ENCODE assay signal across 24 cellular contexts in genomic region chr7:158557441-158557755, GRCh38. TPM values are rescaled to one million over a fixed set of nuclear protein-coding genes. Genes with fewer than 3 reads are reported as not detected.
DNase-seq lines count a peak whose midpoint lies in the region; ATAC-seq and TF ChIP-seq lines count a peak whose summit lies in the region.
"Had no signal": no experiment of that assay in that cellular context is flagged by ENCODE, and none has a peak within 500 bp of the region (broad histone marks: within the 10 kb centered on the region; RNA-seq: fewer than 3 reads in every experiment).

No MANE protein-coding gene starts in this region.

- H3K9me3 ChIP-seq in osteoblast (ENCODE audit: low read depth, low read length) (no peaks in the 10 kb centered on the region), upper lobe of right lung (no peaks in the 10 kb centered on the region), tibial nerve (no peaks in the 10 kb centered on the region)
- H3K9me3 ChIP-seq: A549 had no signal

- WGBS in tibial nerve, 2 donors: 94 to 97% methylated on average over 9 of the region's 9 CpGs

- TF ChIP-seq CTCF in osteoblast (IDR thresholded peaks at IDR 0.05; ENCODE audit: extremely low read depth, low read depth, low read length) (no peak), upper lobe of right lung (IDR thresholded peaks at IDR 0.05) (no peak), tibial nerve (IDR thresholded peaks at IDR 0.05) (no peak)

- no peak overlapping the region for H3K27ac ChIP-seq in osteoblast (ENCODE audit: low read depth, low read length)
- no peak overlapping the region for H3K27ac ChIP-seq in upper lobe of right lung
- H3K27ac ChIP-seq in tibial nerve: no peak overlapping the region
- H3K27ac ChIP-seq: 22Rv1; A549; BLaER1 treated with 17β-estradiol and CSF1 and Interleukin-3, amounts not matched to agents 10 nM and 100 nM; C4-2B had no signal

- TF ChIP-seq POLR2A in tibial nerve (IDR thresholded peaks at IDR 0.05): no peak

- TF ChIP-seq EP300 in tibial nerve (IDR thresholded peaks at IDR 0.05): no peak

- ATAC-seq in upper lobe of right lung: no peak
- ATAC-seq: A549; CD8-positive, alpha-beta T cell; GM12878 had no signal

- no peak overlapping the region for H2AFZ ChIP-seq in osteoblast (ENCODE audit: low read length)

- DNase-seq in activated effector memory CD4-positive, alpha-beta T cell treated with anti-CD3 and anti-CD28 coated beads, Interleukin-2, amount 50 U/mL, for 16 hours: peak; percentile 27
- DNase-seq in activated effector memory CD4-positive, alpha-beta T cell treated with Interleukin-2 at 50 U/mL for 16 hours: no peak
- DNase-seq in H7 (peak; percentile 17), osteoblast (ENCODE audit: insufficient read length, low spot score, missing footprints) (peak; percentile 45), upper lobe of right lung (peak; percentile 46), tibial nerve (ENCODE audit: low spot score in 2 of 2) (no peak), NCI-H128 (lab: John Stamatoyannopoulos, UW; ENCODE audit: unreplicated experiment) (no peak)
- DNase-seq: AML-193; CD4-positive, alpha-beta T cell; CD8-positive, alpha-beta T cell; COR-L47; DMS 273 treated with DMSO at 0.1 percent for 48 hours; DMS153; DMS53; DMS79; DND-41; EL; GDM1 had no signal

- H3K27me3 ChIP-seq in H7 (ENCODE audit: control insufficient read depth, insufficient read depth, low read length) (no peaks in the 10 kb centered on the region), osteoblast (ENCODE audit: insufficient read depth, low read length) (no peaks in the 10 kb centered on the region), upper lobe of right lung (no peaks in the 10 kb centered on the region), tibial nerve (no peaks in the 10 kb centered on the region)
- H3K27me3 ChIP-seq: BLaER1 treated with 17β-estradiol and CSF1 and Interleukin-3, amounts not matched to agents 10 nM and 100 nM had no signal

- intact Hi-C loops in upper lobe of right lung (cut with DNase I): no loop called here

- H3K4me1 ChIP-seq in osteoblast (ENCODE audit: insufficient read depth, low read length) (no peaks in the 10 kb centered on the region), upper lobe of right lung (no peaks in the 10 kb centered on the region), tibial nerve (no peaks in the 10 kb centered on the region)
- H3K4me1 ChIP-seq: A549; BLaER1 treated with 17β-estradiol and CSF1 and Interleukin-3, amounts not matched to agents 10 nM and 100 nM had no signal

- no peaks in the 10 kb centered on the region for H3K79me2 ChIP-seq in osteoblast (ENCODE audit: insufficient read depth, low read length)

- no peaks in the 10 kb centered on the region for H4K20me1 ChIP-seq in osteoblast (ENCODE audit: insufficient read depth, low read length)

- no peak overlapping the region for H3K4me3 ChIP-seq in H7 (ENCODE audit: insufficient read depth, low read depth, low read length)
- H3K4me3 ChIP-seq in osteoblast (ENCODE audit: insufficient read depth, low read length): no peak overlapping the region
- H3K4me3 ChIP-seq in upper lobe of right lung: no peak overlapping the region
- no peak overlapping the region for H3K4me3 ChIP-seq in tibial nerve
- H3K4me3 ChIP-seq: A549; BLaER1 treated with 17β-estradiol and CSF1 and Interleukin-3, amounts not matched to agents 10 nM and 100 nM; GM12878 had no signal

- no peaks in the 10 kb centered on the region for H3K36me3 ChIP-seq in H7 (replicated peaks; ENCODE audit: control insufficient read depth, insufficient read depth, low read length)
- H3K36me3 ChIP-seq in osteoblast (ENCODE audit: insufficient read depth, low read length): no peaks in the 10 kb centered on the region
- H3K36me3 ChIP-seq in upper lobe of right lung: no peaks in the 10 kb centered on the region
- no peaks in the 10 kb centered on the region for H3K36me3 ChIP-seq in tibial nerve
- H3K36me3 ChIP-seq: BLaER1 treated with 17β-estradiol and CSF1 and Interleukin-3, amounts not matched to agents 10 nM and 100 nM had no signal

- H3K4me2 ChIP-seq in osteoblast (ENCODE audit: insufficient read depth, low read length): no peak overlapping the region
- H3K4me2 ChIP-seq: A549; BLaER1 treated with 17β-estradiol and CSF1 and Interleukin-3, amounts not matched to agents 10 nM and 100 nM had no signal

RNA-seq across cellular contexts. Expression of gene PTPRN2, which starts 30.2 kb away (rescaled TPM):
- 0.70 and 0.80 TPM in 2 replicates for total RNA-seq in H7 (2014; rRNA removed; shearing (Covaris generic))
- total RNA-seq in osteoblast: 0.36 and 0.88 TPM in 2 replicates
- 4.9 TPM for total RNA-seq in upper lobe of right lung
- total RNA-seq in tibial nerve: 10 to 100 TPM in 1 of 4 donors, 1 to 10 TPM in 3; 6.6 to 10.7 (median 8.2) TPM
- total RNA-seq: G401, GM12878 had no signal

Comparison
In these comparisons a context has a peak if more than half of its experiments do, and no peak if none do; other contexts are left out.
1. DNase-seq: peak in activated effector memory CD4-positive, alpha-beta T cell treated with anti-CD3 and anti-CD28 coated beads, Interleukin-2, amount 50 U/mL, for 16 hours (single experiment), H7 (single experiment), osteoblast (single experiment) and upper lobe of right lung (single experiment); none in activated effector memory CD4-positive, alpha-beta T cell treated with Interleukin-2 at 50 U/mL for 16 hours (single experiment), tibial nerve (0 of 2) and NCI-H128 (single experiment).